In the genomic region with DNA sequence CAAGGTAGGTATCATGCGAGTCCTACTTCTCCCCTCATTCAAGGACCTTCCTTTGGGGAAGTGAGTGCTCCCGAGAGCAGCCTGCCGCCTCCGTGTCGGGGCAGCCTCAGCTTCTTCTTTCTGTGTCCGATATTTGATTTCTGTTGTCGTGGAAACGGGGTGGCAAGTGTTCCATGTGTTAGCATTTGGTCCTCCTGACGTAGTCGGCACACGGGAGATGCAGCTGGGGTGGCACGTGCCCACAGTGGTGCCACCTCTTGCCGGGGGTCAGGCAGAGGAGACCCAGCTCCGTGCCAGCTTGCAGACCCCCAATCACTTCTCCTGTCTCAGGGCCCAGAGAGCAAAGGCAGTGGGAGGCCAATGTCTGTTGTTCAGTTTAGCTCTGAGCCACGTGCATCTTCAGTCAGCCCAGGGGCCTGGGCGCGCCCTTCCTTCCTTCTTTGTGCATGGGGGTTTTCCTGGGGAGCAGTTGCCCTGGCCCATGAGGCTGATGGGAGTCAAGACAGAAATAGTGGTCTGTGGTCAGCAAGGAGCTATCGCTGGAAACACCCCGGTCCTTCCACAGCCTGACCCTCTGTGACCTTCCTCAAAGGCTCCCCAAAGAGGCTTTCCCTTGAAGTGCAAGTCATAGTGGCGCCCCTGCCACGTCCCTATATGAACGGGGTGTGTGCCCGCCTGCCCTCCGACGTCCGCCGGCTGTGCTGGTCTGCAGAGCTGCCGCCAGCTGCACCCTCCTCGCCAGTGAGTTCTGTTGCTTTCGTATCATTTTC, we compare ENCODE assay signal across 11 cellular contexts. TPM values are rescaled to one million over a fixed set of nuclear protein-coding genes. Genes with fewer than 3 reads are reported as not detected.
DNase-seq lines count a peak whose midpoint lies in the region; ATAC-seq and TF ChIP-seq lines count a peak whose summit lies in the region.
"Had no signal": no experiment of that assay in that cellular context is flagged by ENCODE, and none has a peak within 500 bp of the region (broad histone marks: within the 10 kb centered on the region; RNA-seq: fewer than 3 reads in every experiment).

No MANE protein-coding gene starts in this region.

- H3K4me1 ChIP-seq in uterus, result peaks cover 0 to 5% of the 10 kb centered on the region in 2 donors

- H3K9me3 Mint-ChIP-seq in activated CD4-positive, alpha-beta memory T cell treated with anti-CD3 and anti-CD28 coated beads for 36 hours, result no peaks in the 10 kb centered on the region

- H3K4me1 Mint-ChIP-seq in T-helper 17 cell, result peaks cover 13% of the 10 kb centered on the region
- peaks cover 5% of the 10 kb centered on the region for H3K4me1 Mint-ChIP-seq in activated CD4-positive, alpha-beta memory T cell treated with anti-CD3 and anti-CD28 coated beads for 36 hours (ENCODE audit: low read depth)

- H3K27me3 Mint-ChIP-seq in T-helper 17 cell, result peaks cover 6% of the 10 kb centered on the region
- H3K27me3 Mint-ChIP-seq in activated CD4-positive, alpha-beta memory T cell treated with anti-CD3 and anti-CD28 coated beads for 36 hours, result peaks cover 3% of the 10 kb centered on the region

- CTCF ChIA-PET in activated CD4-positive, alpha-beta memory T cell treated with anti-CD3 and anti-CD28 coated beads for 36 hours (lab: Charles Lee), result interaction anchor here (1.3 kb wide), 1 partner anchor 13 kb away, joined by 5 read pairs; no protein-coding TSS in a partner anchor

- peak overlapping the region; percentile 52 for H3K4me3 Mint-ChIP-seq in T-helper 17 cell
- H3K4me3 Mint-ChIP-seq in activated CD4-positive, alpha-beta memory T cell treated with anti-CD3 and anti-CD28 coated beads for 36 hours, result no peak overlapping the region

- peak; percentile 46 for ATAC-seq in GM21390 (IDR thresholded peaks at IDR 0.05; ENCODE audit: unreplicated experiment)
- peak; percentile 76 for ATAC-seq in T-helper 17 cell
- no peak for ATAC-seq in left colon
- no peak for ATAC-seq in GM19351 (IDR thresholded peaks at IDR 0.05; ENCODE audit: unreplicated experiment)

- no peak overlapping the region for H3K27ac ChIP-seq in uterus

- H3K27me3 ChIP-seq in uterus, result no peaks in the 10 kb centered on the region

- TF ChIP-seq CTCF in foreskin fibroblast (IDR thresholded peaks at IDR 0.05; ENCODE audit: low read depth, low read length) (no peak), uterus (IDR thresholded peaks at IDR 0.05) (no peak)

- H3K9me3 ChIP-seq in T-helper 17 cell (ENCODE audit: control insufficient read depth, low read length, poor library complexity, severe bottlenecking) (no peaks in the 10 kb centered on the region), uterus (no peaks in the 10 kb centered on the region)

- DNase-seq in AML-193 (lab: John Stamatoyannopoulos, UW) (peak; percentile 64), T-helper 17 cell (peak in 1 of 3 donors; percentile 7), left colon (peak; percentile 17 to 42), foreskin fibroblast (no peak), uterus (no peak)
- no peak for DNase-seq in activated CD4-positive, alpha-beta memory T cell treated with anti-CD3 and anti-CD28 coated beads for 36 hours
- DNase-seq: NCI-H1417, T-helper 9 cell had no signal

- no peak for TF ChIP-seq POLR2A in uterus (IDR thresholded peaks at IDR 0.05)

- POLR2A ChIA-PET in activated CD4-positive, alpha-beta memory T cell treated with anti-CD3 and anti-CD28 coated beads for 36 hours (lab: Charles Lee), result interaction anchor here (0.6 kb wide), 1 partner anchor 60 kb away, joined by 3 read pairs; no protein-coding TSS in a partner anchor

- H3K4me3 ChIP-seq in foreskin fibroblast (ENCODE audit: low read depth in 1 of 2, low read length in 2 of 2) (no peak overlapping the region), uterus (no peak overlapping the region)
- H3K4me3 ChIP-seq: skin epidermis had no signal

- no peaks in the 10 kb centered on the region for H3K36me3 Mint-ChIP-seq in T-helper 17 cell (ENCODE audit: low read depth)
- H3K36me3 Mint-ChIP-seq in activated CD4-positive, alpha-beta memory T cell treated with anti-CD3 and anti-CD28 coated beads for 36 hours, result no peaks in the 10 kb centered on the region

- intact Hi-C loops in left colon (cut with DNase I, micrococcal nuclease) (no loop called here), uterus (cut with DNase I; ENCODE audit: low total_unique reads) (loop anchor here (10.0 kb wide), 1 partner anchor 74 kb away; no protein-coding TSS in a partner anchor)
- intact Hi-C loops in activated CD4-positive, alpha-beta memory T cell treated with anti-CD3 and anti-CD28 coated beads for 36 hours (cut with micrococcal nuclease), result no loop called here

- peak overlapping the region; percentile 87 for H3K27ac Mint-ChIP-seq in T-helper 17 cell
- no peak overlapping the region for H3K27ac Mint-ChIP-seq in activated CD4-positive, alpha-beta memory T cell treated with anti-CD3 and anti-CD28 coated beads for 36 hours

- H3K36me3 ChIP-seq in uterus, result no peaks in the 10 kb centered on the region

RNA-seq across cellular contexts. Expression of gene PARVB, which starts 44.5 kb away (rescaled TPM):
- 10 to 100 TPM; 14.6 to 36.4 TPM for total RNA-seq in T-helper 17 cell
- 10 to 100 TPM in 1 of 2 donors, 1 to 10 TPM in 1; 7.8 to 13.5 TPM for total RNA-seq in left colon
- total RNA-seq in activated CD4-positive, alpha-beta memory T cell treated with anti-CD3 and anti-CD28 coated beads for 36 hours, result 10 to 100 TPM; 77.8 to 82.8 TPM
- 10 to 100 TPM; 27.7 to 88.5 (median 41.7) TPM for total RNA-seq in uterus

Comparison
In these comparisons a context has a peak if more than half of its experiments do, and no peak if none do; other contexts are left out.
1. DNase-seq: peak in AML-193 (2 of 2) and left colon (2 of 2); none in foreskin fibroblast (0 of 2), activated CD4-positive, alpha-beta memory T cell treated with anti-CD3 and anti-CD28 coated beads for 36 hours (single experiment) and uterus (0 of 2).
2. ATAC-seq: peak in GM21390 (single experiment) and T-helper 17 cell (single experiment); none in left colon (single experiment) and GM19351 (single experiment).